Comparison of ENCODE assay signal across 1 cellular context in the genomic region with DNA sequence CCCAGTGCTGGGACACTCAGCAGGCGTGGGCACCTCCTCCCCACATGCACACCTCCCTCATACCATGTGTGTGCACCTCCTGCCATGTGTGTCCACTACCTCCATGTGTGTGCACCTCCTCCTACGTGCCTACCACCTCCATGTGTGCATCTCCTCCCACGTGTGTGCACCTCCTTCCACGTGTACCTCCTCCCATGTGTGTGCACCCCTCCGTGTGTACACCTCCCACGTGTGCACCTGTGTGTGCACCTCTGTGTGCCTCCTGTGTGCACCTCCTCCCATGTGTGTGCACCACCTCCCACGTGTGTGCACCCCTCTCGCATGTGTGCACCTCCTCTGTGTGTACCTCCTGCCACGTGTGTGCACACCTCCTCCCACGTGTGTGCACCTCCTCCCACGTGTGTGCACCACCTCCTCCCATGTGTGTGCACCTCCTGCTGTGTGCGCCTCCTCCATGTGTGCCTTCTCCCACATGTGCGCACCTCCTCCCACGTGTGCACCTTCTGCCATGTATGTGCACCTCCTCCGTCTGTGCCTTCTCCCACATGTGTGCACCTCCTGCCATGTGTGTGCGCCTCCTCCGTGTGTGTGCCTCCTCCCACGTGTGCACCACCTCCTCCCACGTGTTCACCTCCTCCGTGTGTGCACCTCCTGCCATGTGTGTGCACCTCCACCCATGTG.
A peak's percentile ranks its signal among the peaks of the same experiment; 100 is the strongest.
TF ChIP-seq lines count a peak whose summit lies in the region.

No MANE protein-coding gene starts in this region.

TF ChIP-seq in HepG2, 621 proteins besides CTCF, POLR2A, EP300 and RAD21:
- TF ChIP-seq, protein P1, sequence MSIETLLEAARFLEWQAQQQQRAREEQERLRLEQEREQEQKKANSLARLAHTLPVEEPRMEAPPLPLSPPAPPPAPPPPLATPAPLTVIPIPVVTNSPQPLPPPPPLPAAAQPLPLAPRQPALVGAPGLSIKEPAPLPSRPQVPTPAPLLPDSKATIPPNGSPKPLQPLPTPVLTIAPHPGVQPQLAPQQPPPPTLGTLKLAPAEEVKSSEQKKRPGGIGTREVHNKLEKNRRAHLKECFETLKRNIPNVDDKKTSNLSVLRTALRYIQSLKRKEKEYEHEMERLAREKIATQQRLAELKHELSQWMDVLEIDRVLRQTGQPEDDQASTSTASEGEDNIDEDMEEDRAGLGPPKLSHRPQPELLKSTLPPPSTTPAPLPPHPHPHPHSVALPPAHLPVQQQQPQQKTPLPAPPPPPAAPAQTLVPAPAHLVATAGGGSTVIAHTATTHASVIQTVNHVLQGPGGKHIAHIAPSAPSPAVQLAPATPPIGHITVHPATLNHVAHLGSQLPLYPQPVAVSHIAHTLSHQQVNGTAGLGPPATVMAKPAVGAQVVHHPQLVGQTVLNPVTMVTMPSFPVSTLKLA (IDR thresholded peaks at IDR 0.05) = peak; percentile 100
- TF ChIP-seq, protein P2, sequence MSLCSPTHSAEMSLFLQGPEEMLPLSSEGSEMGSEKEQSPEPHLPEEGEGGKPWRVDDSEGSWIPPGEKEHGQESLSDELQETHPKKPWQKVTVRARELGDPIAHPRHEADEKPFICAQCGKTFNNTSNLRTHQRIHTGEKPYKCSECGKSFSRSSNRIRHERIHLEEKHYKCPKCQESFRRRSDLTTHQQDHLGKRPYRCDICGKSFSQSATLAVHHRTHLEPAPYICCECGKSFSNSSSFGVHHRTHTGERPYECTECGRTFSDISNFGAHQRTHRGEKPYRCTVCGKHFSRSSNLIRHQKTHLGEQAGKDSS (CRISPR knock-in tag; IDR thresholded peaks at IDR 0.05; ENCODE audit: borderline replicate concordance, low read depth) = no peak
TF ChIP-seq in HepG2: peak in this region for 1.
